In the genomic region with DNA sequence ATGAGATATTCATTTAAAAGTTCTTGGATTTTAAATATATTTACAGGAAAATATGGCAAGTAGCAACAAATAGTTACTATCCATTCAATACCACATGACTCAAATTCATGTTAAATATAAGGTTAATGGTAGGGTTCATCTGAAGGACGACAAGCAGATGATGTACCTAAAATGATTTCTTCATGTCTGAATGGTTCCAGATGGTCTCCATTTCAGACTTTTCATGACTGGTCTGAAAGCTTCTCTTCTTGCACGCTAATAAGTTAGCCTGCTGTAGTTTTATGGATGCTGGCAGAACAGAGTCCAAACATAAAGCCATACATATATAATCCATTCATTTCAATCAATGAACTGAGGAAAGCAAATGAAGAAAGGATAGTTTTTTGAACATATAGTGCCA, we compare ENCODE assay signal across 16 cellular contexts.
DNase-seq lines count a peak whose midpoint lies in the region; ATAC-seq and TF ChIP-seq lines count a peak whose summit lies in the region.
"Had no signal": no experiment of that assay in that cellular context is flagged by ENCODE, and none has a peak within 500 bp of the region (broad histone marks: within the 10 kb centered on the region; RNA-seq: fewer than 3 reads in every experiment).

No MANE protein-coding gene starts in this region.

- no peaks in the 10 kb centered on the region for H3K79me2 ChIP-seq in ACC112 (ENCODE audit: control insufficient read depth, insufficient read depth, low read length, unreplicated experiment)
- no peaks in the 10 kb centered on the region for H3K79me2 ChIP-seq in mammary epithelial cell (ENCODE audit: insufficient read depth, low read length)

- H3K9me3 ChIP-seq in mammary epithelial cell (replicated peaks; ENCODE audit: insufficient read depth, low read length): no peaks in the 10 kb centered on the region
- H3K9me3 ChIP-seq: body of pancreas, SJCRH30, vagina had no signal

- H3K4me3 ChIP-seq in ACC112 (ENCODE audit: low read depth, low read length) (peak overlapping the region; percentile 27; the same call in 1 of the 2 replicates), fibroblast of pulmonary artery (replicated peaks; ENCODE audit: low read depth, low read length) (no peak overlapping the region), mammary epithelial cell (replicated peaks in 1 of 3; ENCODE audit: insufficient read depth in 1 of 3, low read depth in 2 of 3, low read length in 3 of 3) (no peak overlapping the region)
- H3K4me3 ChIP-seq: body of pancreas, vagina had no signal

- ATAC-seq in GM21390 (IDR thresholded peaks at IDR 0.05; ENCODE audit: unreplicated experiment): peak; percentile 6
- ATAC-seq: body of pancreas had no signal

- H3K4me2 ChIP-seq in mammary epithelial cell (ENCODE audit: insufficient read depth, low read depth, low read length): no peak overlapping the region

- TF ChIP-seq CTCF in fibroblast of pulmonary artery (IDR thresholded peaks at IDR 0.05; ENCODE audit: low read length, missing control alignments): no peak
- TF ChIP-seq CTCF in mammary epithelial cell (conservative IDR thresholded peaks at IDR 0.05 in 1 of 2, IDR thresholded peaks at IDR 0.05 in 1 of 2; ENCODE audit: extremely low read depth in 1 of 2, insufficient read depth in 1 of 2, low read depth in 1 of 2, low read length in 2 of 2): no peak

- H3K4me1 ChIP-seq in ACC112 (ENCODE audit: control insufficient read depth, insufficient read depth, low read length, unreplicated experiment) (peaks cover 15% of the 10 kb centered on the region), mammary epithelial cell (ENCODE audit: insufficient read depth, low read length) (no peaks in the 10 kb centered on the region)
- H3K4me1 ChIP-seq: body of pancreas, vagina had no signal

- H3K36me3 ChIP-seq in ACC112 (ENCODE audit: insufficient read depth, low read length): no peaks in the 10 kb centered on the region
- H3K36me3 ChIP-seq in mammary epithelial cell (ENCODE audit: insufficient read depth, low read length): no peaks in the 10 kb centered on the region
- H3K36me3 ChIP-seq: SJCRH30, vagina had no signal

- H3K27ac ChIP-seq in ACC112 (ENCODE audit: low read depth, low read length) (no peak overlapping the region), mammary epithelial cell (ENCODE audit: insufficient read depth, low read depth, low read length) (no peak overlapping the region)
- H3K27ac ChIP-seq: body of pancreas, SJCRH30, vagina had no signal

- dilution Hi-C loops in mammary epithelial cell (cut with HindIII; ENCODE audit: low sequenced_read_pairs): no loop called here

- H3K27me3 ChIP-seq in ACC112 (ENCODE audit: insufficient read depth, low read length) (no peaks in the 10 kb centered on the region), mammary epithelial cell (ENCODE audit: insufficient read depth, low read length) (no peaks in the 10 kb centered on the region)
- H3K27me3 ChIP-seq: body of pancreas, SJCRH30, vagina had no signal

- BruUV-seq in mammary epithelial cell (replicated peaks; lab: Mats Ljungman, UMichigan): no TSS peak

- CTCF ChIA-PET in mammary epithelial cell (lab: Charles Lee; ENCODE audit: low non-redundant PET): no interaction called here

- H3K9ac ChIP-seq in mammary epithelial cell (ENCODE audit: insufficient read depth, low read length): no peak overlapping the region

- WGBS in mammary epithelial cell (ENCODE audit: low coverage, missing lambda C conversion rate): 84% methylated on average over 2 of the region's 2 CpGs

- intact Hi-C loops in mammary epithelial cell (cut with micrococcal nuclease): no loop called here

- H2AFZ ChIP-seq in ACC112 (ENCODE audit: low read length, unreplicated experiment): peak overlapping the region; percentile 92
- H2AFZ ChIP-seq in mammary epithelial cell (ENCODE audit: low read depth, low read length): no peak overlapping the region

- no peaks in the 10 kb centered on the region for H4K20me1 ChIP-seq in mammary epithelial cell (ENCODE audit: insufficient read depth, low read length)

- DNase-seq in NCI-H446 (lab: John Stamatoyannopoulos, UW) (peak; percentile 19 to 42), fibroblast of pulmonary artery (ENCODE audit: low read depth) (peak; percentile 15), NOMO-1 treated with DMSO at 0.1 percent for 48 hours (lab: John Stamatoyannopoulos, UW; ENCODE audit: unreplicated experiment) (no peak), NCI-H226 (no peak), NOMO-1 (lab: John Stamatoyannopoulos, UW; ENCODE audit: unreplicated experiment in 2 of 2) (no peak), mammary epithelial cell (no peak)
- DNase-seq: activated CD4-positive, alpha-beta T cell treated with anti-CD3 and anti-CD28 coated beads for 48 hours; activated naive CD4-positive, alpha-beta T cell treated with anti-CD3 and anti-CD28 coated beads, Interleukin-2, amount 10 ng/mL, durations not matched to agents 7 days and 5 days; activated T-cell treated with anti-CD3 and anti-CD28 coated beads for 4 hours; body of pancreas; CD8-positive, alpha-beta memory T cell; KG1 had no signal

- in situ Hi-C loops in mammary epithelial cell (cut with MboI; ENCODE audit: low sequenced_read_pairs in 2 of 2): no loop called here

Comparison
In these comparisons a context has a peak if more than half of its experiments do, and no peak if none do; other contexts are left out.
1. DNase-seq: peak in NCI-H446 (2 of 2) and fibroblast of pulmonary artery (single experiment); none in NOMO-1 treated with DMSO at 0.1 percent for 48 hours (single experiment), NCI-H226 (single experiment), NOMO-1 (0 of 2) and mammary epithelial cell (single experiment).